Comparison of ENCODE assay signal across 25 cellular contexts in genomic region chr3:41064070-41064469, GRCh38.
DNase-seq lines count a peak whose midpoint lies in the region; ATAC-seq, FAIRE-seq and TF ChIP-seq lines count a peak whose summit lies in the region.
"Had no signal": no experiment of that assay in that cellular context is flagged by ENCODE, and none has a peak within 500 bp of the region (broad histone marks: within the 10 kb centered on the region; RNA-seq: fewer than 3 reads in every experiment).

No MANE protein-coding gene starts in this region.

- no peaks in the 10 kb centered on the region for H3K79me2 ChIP-seq in HepG2 (ENCODE audit: insufficient read depth, low read length)

- H3K27me3 ChIP-seq in HepG2 (ENCODE audit: control insufficient read depth in 1 of 2, insufficient read depth in 2 of 2, low read length in 2 of 2) (peaks cover 0 to 1% of the 10 kb centered on the region in 2 experiments; a peak in 1 of 5 replicates), right lobe of liver (no peaks in the 10 kb centered on the region), neuronal stem cell (ENCODE audit: control insufficient read depth in 3 of 3, insufficient read depth in 3 of 3, low read depth in 1 of 3, low read length in 3 of 3) (no peaks in the 10 kb centered on the region)
- H3K27me3 ChIP-seq: BLaER1 treated with 17β-estradiol and CSF1 and Interleukin-3, amounts not matched to agents 10 nM and 100 nM had no signal

- POLR2A ChIA-PET in activated CD4-positive, alpha-beta T cell treated with anti-CD3 and anti-CD28 coated beads for 36 hours (lab: Charles Lee), result no interaction called here
- POLR2A ChIA-PET in HepG2 (lab: Yijun Ruan, JAX), result no interaction called here

- no peaks in the 10 kb centered on the region for H3K4me1 Mint-ChIP-seq in activated CD4-positive, alpha-beta T cell treated with anti-CD3 and anti-CD28 coated beads for 36 hours
- no peaks in the 10 kb centered on the region for H3K4me1 Mint-ChIP-seq in activated CD4-positive, alpha-beta T cell treated with anti-CD3 and anti-CD28 coated beads, Interleukin-2, amount 10 ng/mL, durations not matched to agents 24 days and 14 days
- H3K4me1 Mint-ChIP-seq: B cell had no signal

- in situ Hi-C loops in HepG2 (cut with HindIII; ENCODE audit: extremely low pct_ligation_motif_present, low pct_unique_long_range_greater_than_20kb), result no loop called here

- no peak overlapping the region for H3K4me3 Mint-ChIP-seq in activated CD4-positive, alpha-beta T cell treated with anti-CD3 and anti-CD28 coated beads for 36 hours
- H3K4me3 Mint-ChIP-seq in activated CD4-positive, alpha-beta T cell treated with anti-CD3 and anti-CD28 coated beads, Interleukin-2, amount 10 ng/mL, durations not matched to agents 24 days and 14 days, result no peak overlapping the region
- H3K4me3 Mint-ChIP-seq: B cell; CD4-positive, alpha-beta T cell; CD8-positive, alpha-beta T cell had no signal

- H3K4ac ChIP-seq in neuronal stem cell (ENCODE audit: low read length), result no peak overlapping the region

- H3K36me3 Mint-ChIP-seq in activated CD4-positive, alpha-beta T cell treated with anti-CD3 and anti-CD28 coated beads for 36 hours (ENCODE audit: low read depth), result no peaks in the 10 kb centered on the region
- H3K36me3 Mint-ChIP-seq in activated CD4-positive, alpha-beta T cell treated with anti-CD3 and anti-CD28 coated beads, Interleukin-2, amount 10 ng/mL, durations not matched to agents 24 days and 14 days (ENCODE audit: low read depth), result no peaks in the 10 kb centered on the region
- H3K36me3 Mint-ChIP-seq: CD8-positive, alpha-beta T cell had no signal

- H2BK15ac ChIP-seq in neuronal stem cell (ENCODE audit: low read length), result no peak overlapping the region

- H4K91ac ChIP-seq in neuronal stem cell (ENCODE audit: low read depth, low read length, poor library complexity), result no peak overlapping the region

- ATAC-seq in activated CD4-positive, alpha-beta T cell treated with anti-CD3 and anti-CD28 coated beads for 36 hours, result peak; percentile 49
- ATAC-seq in HepG2, result no peak
- no peak for ATAC-seq in right lobe of liver
- ATAC-seq in GM19463 (IDR thresholded peaks at IDR 0.05; ENCODE audit: unreplicated experiment), result no peak
- no peak for ATAC-seq in HG02938 (IDR thresholded peaks at IDR 0.05; ENCODE audit: unreplicated experiment)
- ATAC-seq: A549; CD8-positive, alpha-beta T cell; GM12878 had no signal

- TF ChIP-seq CTCF in HepG2 (CRISPR knock-in tag; IDR thresholded peaks at IDR 0.05), result no peak
- TF ChIP-seq CTCF in right lobe of liver (IDR thresholded peaks at IDR 0.05), result no peak
- no peak for TF ChIP-seq CTCF in GM12865 (IDR thresholded peaks at IDR 0.05; ENCODE audit: insufficient read depth, low read depth, low read length, missing control alignments)

- WGBS in HepG2 (ENCODE audit: low lambda C conversion rate), result 46% methylated on average over 1 of the region's 1 CpG
- 67% methylated on average over 1 of the region's 1 CpG for WGBS in right lobe of liver (ENCODE audit: insufficient coverage, low coverage, low lambda C conversion rate, missing lambda C conversion rate)
- WGBS in neuronal stem cell (ENCODE audit: extremely low coverage in 2 of 2, insufficient read length in 2 of 2, insufficient replicate concordance in 1 of 2), 2 donors, result no CpG with 5 or more reads among the region's 1 CpG

- H3K27ac ChIP-seq in HepG2 (ENCODE audit: extremely low read length, insufficient read depth, low read length), result no peak overlapping the region
- H3K27ac ChIP-seq in right lobe of liver, result no peak overlapping the region
- H3K27ac ChIP-seq in neuronal stem cell (replicated peaks; ENCODE audit: low read length), result no peak overlapping the region
- H3K27ac ChIP-seq: 22Rv1; A549; BLaER1 treated with 17β-estradiol and CSF1 and Interleukin-3, amounts not matched to agents 10 nM and 100 nM; C4-2B had no signal

- H3K27me3 Mint-ChIP-seq in activated CD4-positive, alpha-beta T cell treated with anti-CD3 and anti-CD28 coated beads for 36 hours, result peaks cover 7% of the 10 kb centered on the region
- peaks cover 7% of the 10 kb centered on the region for H3K27me3 Mint-ChIP-seq in activated CD4-positive, alpha-beta T cell treated with anti-CD3 and anti-CD28 coated beads, Interleukin-2, amount 10 ng/mL, durations not matched to agents 24 days and 14 days
- H3K27me3 Mint-ChIP-seq: CD4-positive, alpha-beta T cell had no signal

- no peak for TF ChIP-seq RAD21 in HepG2 (CRISPR knock-in tag; IDR thresholded peaks at IDR 0.05)

- no peak for DNase-seq in activated CD4-positive, alpha-beta T cell treated with anti-CD3 and anti-CD28 coated beads for 36 hours
- DNase-seq in activated CD4-positive, alpha-beta T cell treated with anti-CD3 and anti-CD28 coated beads, Interleukin-2, amount 10 ng/mL, durations not matched to agents 24 days and 14 days, result no peak
- DNase-seq in HepG2 (ENCODE audit: low spot score), result no peak
- DNase-seq in right lobe of liver, result no peak
- DNase-seq in GM12865 (ENCODE audit: low read depth), result peak; percentile 3
- no peak for DNase-seq in neuronal stem cell (ENCODE audit: low spot score)
- DNase-seq: AML-193; Calu3; CD4-positive, alpha-beta T cell; CD8-positive, alpha-beta T cell; DMS79 treated with DMSO at 0.1 percent for 48 hours; GF-D8 had no signal

- no peaks in the 10 kb centered on the region for H3K79me1 ChIP-seq in neuronal stem cell (ENCODE audit: low read depth, low read length)

- no peak overlapping the region for H3K18ac ChIP-seq in neuronal stem cell (ENCODE audit: low read length)

- H3K14ac ChIP-seq in neuronal stem cell (ENCODE audit: low read length), result no peak overlapping the region

- H2BK120ac ChIP-seq in neuronal stem cell (ENCODE audit: low read depth, low read length), result no peak overlapping the region

- H3K9me3 ChIP-seq in HepG2 (ENCODE audit: low read length), result no peaks in the 10 kb centered on the region
- no peaks in the 10 kb centered on the region for H3K9me3 ChIP-seq in right lobe of liver
- no peaks in the 10 kb centered on the region for H3K9me3 ChIP-seq in neuronal stem cell (replicated peaks in 1 of 2; ENCODE audit: control insufficient read depth in 2 of 2, insufficient read depth in 1 of 2, low read depth in 1 of 2, low read length in 2 of 2)
- H3K9me3 ChIP-seq: A549; BLaER1 treated with 17β-estradiol and CSF1 and Interleukin-3, amounts not matched to agents 10 nM and 100 nM; Caco-2 had no signal

- no peaks in the 10 kb centered on the region for H4K20me1 ChIP-seq in HepG2 (ENCODE audit: insufficient read depth, low read length)
- H4K20me1 ChIP-seq: BLaER1 treated with 17β-estradiol and CSF1 and Interleukin-3, amounts not matched to agents 10 nM and 100 nM had no signal

- H3K4me3 ChIP-seq in HepG2 (replicated peaks in 1 of 3; ENCODE audit: insufficient read depth in 1 of 3, low read depth in 2 of 3, low read length in 3 of 3) (no peak overlapping the region), right lobe of liver (no peak overlapping the region), GM12865 (ENCODE audit: low read depth, low read length) (no peak overlapping the region), neuronal stem cell (ENCODE audit: low read length in 2 of 2) (no peak overlapping the region)
- H3K4me3 ChIP-seq: A549; BLaER1 treated with 17β-estradiol and CSF1 and Interleukin-3, amounts not matched to agents 10 nM and 100 nM; GM12878 had no signal

- H3K23ac ChIP-seq in neuronal stem cell (ENCODE audit: low read depth, low read length, poor library complexity), result peak overlapping the region; percentile 69

- no TSS peak for BruUV-seq in HepG2 (replicated peaks; lab: Mats Ljungman, UMichigan)

- H3K36me3 ChIP-seq in HepG2 (replicated peaks in 1 of 2; ENCODE audit: control insufficient read depth in 1 of 2, insufficient read depth in 2 of 2, low read length in 2 of 2) (no peaks in the 10 kb centered on the region), right lobe of liver (no peaks in the 10 kb centered on the region), neuronal stem cell (replicated peaks in 1 of 2; ENCODE audit: control insufficient read depth in 2 of 2, insufficient read depth in 2 of 2, low read length in 2 of 2) (no peaks in the 10 kb centered on the region)
- H3K36me3 ChIP-seq: BLaER1 treated with 17β-estradiol and CSF1 and Interleukin-3, amounts not matched to agents 10 nM and 100 nM had no signal

- H3K9me3 Mint-ChIP-seq in activated CD4-positive, alpha-beta T cell treated with anti-CD3 and anti-CD28 coated beads for 36 hours (ENCODE audit: low read depth), result no peaks in the 10 kb centered on the region
- peaks cover 6% of the 10 kb centered on the region for H3K9me3 Mint-ChIP-seq in activated CD4-positive, alpha-beta T cell treated with anti-CD3 and anti-CD28 coated beads, Interleukin-2, amount 10 ng/mL, durations not matched to agents 24 days and 14 days
- H3K9me3 Mint-ChIP-seq: CD4-positive, alpha-beta T cell; CD8-positive, alpha-beta T cell had no signal

- H2BK5ac ChIP-seq in neuronal stem cell (ENCODE audit: low read length), result no peak overlapping the region

- no peak overlapping the region for H2AK5ac ChIP-seq in neuronal stem cell (ENCODE audit: low read depth, low read length)

- no peak overlapping the region for H3K4me2 ChIP-seq in HepG2 (ENCODE audit: low read depth, low read length)
- H3K4me2 ChIP-seq in neuronal stem cell (ENCODE audit: insufficient read depth, low read length, poor library complexity, severe bottlenecking), result no peak overlapping the region
- H3K4me2 ChIP-seq: A549; BLaER1 treated with 17β-estradiol and CSF1 and Interleukin-3, amounts not matched to agents 10 nM and 100 nM had no signal

- TF ChIP-seq EP300 in HepG2 (IDR thresholded peaks at IDR 0.05; ENCODE audit: low read depth in 2 of 2, low read length in 2 of 2) (no peak), HepG2 (CRISPR knock-in tag; IDR thresholded peaks at IDR 0.05; ENCODE audit: borderline replicate concordance) (no peak)

- H2AFZ ChIP-seq in HepG2 (ENCODE audit: low read length), result no peak overlapping the region
- no peak overlapping the region for H2AFZ ChIP-seq in neuronal stem cell (ENCODE audit: low read length)

- peak overlapping the region; percentile 53 for H4K8ac ChIP-seq in neuronal stem cell (ENCODE audit: low read depth, low read length)

- no peak for FAIRE-seq in HepG2 (lab: Jason Lieb, UNC)
- FAIRE-seq: A549, D721Med, G401.6, GM12878, GM12892, GM18507 had no signal

- H3K27ac Mint-ChIP-seq in activated CD4-positive, alpha-beta T cell treated with anti-CD3 and anti-CD28 coated beads for 36 hours, result no peak overlapping the region
- no peak overlapping the region for H3K27ac Mint-ChIP-seq in activated CD4-positive, alpha-beta T cell treated with anti-CD3 and anti-CD28 coated beads, Interleukin-2, amount 10 ng/mL, durations not matched to agents 24 days and 14 days
- H3K27ac Mint-ChIP-seq: B cell; CD4-positive, alpha-beta T cell; CD8-positive, alpha-beta T cell had no signal

- intact Hi-C loops in activated CD4-positive, alpha-beta T cell treated with anti-CD3 and anti-CD28 coated beads for 36 hours (cut with DNase I, micrococcal nuclease), result no loop called here
- intact Hi-C loops in activated CD4-positive, alpha-beta T cell treated with anti-CD3 and anti-CD28 coated beads, Interleukin-2, amount 10 ng/mL, durations not matched to agents 24 days and 14 days (cut with micrococcal nuclease), result no loop called here
- intact Hi-C loops in HepG2 (cut with micrococcal nuclease; ENCODE audit: unreplicated experiment), result no loop called here
- intact Hi-C loops in right lobe of liver (cut with DNase I), result no loop called here

- H3K9ac ChIP-seq in HepG2 (ENCODE audit: insufficient read depth, low read depth, low read length) (no peak overlapping the region), neuronal stem cell (ENCODE audit: low read depth, low read length, poor library complexity) (no peak overlapping the region)
- H3K9ac ChIP-seq: BLaER1 treated with 17β-estradiol and CSF1 and Interleukin-3, amounts not matched to agents 10 nM and 100 nM had no signal

- no peak overlapping the region for H2BK12ac ChIP-seq in neuronal stem cell (ENCODE audit: low read length)

- TF ChIP-seq POLR2A in HepG2 (IDR thresholded peaks at IDR 0.05; ENCODE audit: insufficient read depth in 1 of 2, low read depth in 2 of 2, low read length in 2 of 2) (no peak), right lobe of liver (IDR thresholded peaks at IDR 0.05) (no peak)

- CTCF ChIA-PET in activated CD4-positive, alpha-beta T cell treated with anti-CD3 and anti-CD28 coated beads for 36 hours (lab: Charles Lee), result interaction anchor here (0.7 to 0.8 kb wide), 2 partner anchors 11 to 309 kb away, joined by 3 read pairs; no protein-coding TSS in a partner anchor
- CTCF ChIA-PET in HepG2 (lab: Yijun Ruan, JAX; ENCODE audit: low intra/inter-chr PET ratio, low total read pairs), result no interaction called here

- H3K4me1 ChIP-seq in HepG2 (ENCODE audit: insufficient read depth, low read length) (no peaks in the 10 kb centered on the region), right lobe of liver (no peaks in the 10 kb centered on the region), neuronal stem cell (ENCODE audit: control insufficient read depth in 2 of 2, insufficient read depth in 1 of 2, low read depth in 1 of 2, low read length in 2 of 2) (peaks cover 2 to 4% of the 10 kb centered on the region in 2 donors)
- H3K4me1 ChIP-seq: A549; BLaER1 treated with 17β-estradiol and CSF1 and Interleukin-3, amounts not matched to agents 10 nM and 100 nM; Caco-2 had no signal
